1 cellular context compared by ENCODE assay signal in the genomic region with DNA sequence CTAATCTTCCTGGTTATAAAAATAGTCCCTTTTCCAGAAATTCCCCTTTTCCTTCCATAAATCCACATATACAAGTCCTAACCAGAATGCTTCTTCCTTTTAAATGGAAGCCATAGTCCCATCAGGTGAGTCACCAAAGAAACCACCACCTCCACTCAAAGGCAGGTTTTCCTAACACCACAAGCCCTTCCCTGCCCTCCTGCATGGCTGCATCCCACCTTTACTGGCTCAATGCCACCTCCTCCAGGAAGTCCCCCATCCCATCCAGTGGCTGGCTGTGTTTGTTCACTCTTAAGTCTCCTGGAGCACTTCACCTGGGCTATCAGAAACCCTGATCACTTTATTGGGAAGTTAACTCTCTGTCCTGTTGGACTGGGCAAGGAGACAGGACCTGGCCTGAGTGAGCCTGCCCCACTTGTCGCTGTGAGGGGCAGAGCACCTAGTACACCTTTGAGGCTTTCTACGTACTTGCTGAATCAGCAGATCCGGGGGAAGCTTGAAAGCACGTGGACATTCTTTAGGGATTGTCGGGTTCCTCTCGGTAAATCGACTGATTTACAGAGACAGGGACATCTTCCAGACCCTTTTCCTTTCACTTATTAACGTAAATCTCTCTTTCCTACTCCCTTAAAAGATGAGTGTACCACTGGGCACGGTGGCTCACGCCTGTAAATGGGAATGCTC.
TF ChIP-seq lines count a peak whose summit lies in the region.

No MANE protein-coding gene starts in this region.

TF ChIP-seq in HepG2, 621 proteins besides CTCF, POLR2A, EP300 and RAD21 (continued from another document):
- TF ChIP-seq ZNF652 (CRISPR knock-in tag; IDR thresholded peaks at IDR 0.05; ENCODE audit: borderline replicate concordance, low read depth), result no peak
- no peak for TF ChIP-seq FOXK2 (IDR thresholded peaks at IDR 0.05)
- no peak for TF ChIP-seq CEBPG (CRISPR knock-in tag; IDR thresholded peaks at IDR 0.05)
- TF ChIP-seq, protein P1, sequence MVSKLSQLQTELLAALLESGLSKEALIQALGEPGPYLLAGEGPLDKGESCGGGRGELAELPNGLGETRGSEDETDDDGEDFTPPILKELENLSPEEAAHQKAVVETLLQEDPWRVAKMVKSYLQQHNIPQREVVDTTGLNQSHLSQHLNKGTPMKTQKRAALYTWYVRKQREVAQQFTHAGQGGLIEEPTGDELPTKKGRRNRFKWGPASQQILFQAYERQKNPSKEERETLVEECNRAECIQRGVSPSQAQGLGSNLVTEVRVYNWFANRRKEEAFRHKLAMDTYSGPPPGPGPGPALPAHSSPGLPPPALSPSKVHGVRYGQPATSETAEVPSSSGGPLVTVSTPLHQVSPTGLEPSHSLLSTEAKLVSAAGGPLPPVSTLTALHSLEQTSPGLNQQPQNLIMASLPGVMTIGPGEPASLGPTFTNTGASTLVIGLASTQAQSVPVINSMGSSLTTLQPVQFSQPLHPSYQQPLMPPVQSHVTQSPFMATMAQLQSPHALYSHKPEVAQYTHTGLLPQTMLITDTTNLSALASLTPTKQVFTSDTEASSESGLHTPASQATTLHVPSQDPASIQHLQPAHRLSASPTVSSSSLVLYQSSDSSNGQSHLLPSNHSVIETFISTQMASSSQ (IDR thresholded peaks at IDR 0.05; ENCODE audit: low read depth), result no peak
- TF ChIP-seq, protein P1 (CRISPR knock-in tag; IDR thresholded peaks at IDR 0.05; ENCODE audit: borderline replicate concordance), result no peak
- TF ChIP-seq, protein P2, sequence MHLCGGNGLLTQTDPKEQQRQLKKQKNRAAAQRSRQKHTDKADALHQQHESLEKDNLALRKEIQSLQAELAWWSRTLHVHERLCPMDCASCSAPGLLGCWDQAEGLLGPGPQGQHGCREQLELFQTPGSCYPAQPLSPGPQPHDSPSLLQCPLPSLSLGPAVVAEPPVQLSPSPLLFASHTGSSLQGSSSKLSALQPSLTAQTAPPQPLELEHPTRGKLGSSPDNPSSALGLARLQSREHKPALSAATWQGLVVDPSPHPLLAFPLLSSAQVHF (CRISPR knock-in tag; IDR thresholded peaks at IDR 0.05), result no peak
- TF ChIP-seq, protein P3, sequence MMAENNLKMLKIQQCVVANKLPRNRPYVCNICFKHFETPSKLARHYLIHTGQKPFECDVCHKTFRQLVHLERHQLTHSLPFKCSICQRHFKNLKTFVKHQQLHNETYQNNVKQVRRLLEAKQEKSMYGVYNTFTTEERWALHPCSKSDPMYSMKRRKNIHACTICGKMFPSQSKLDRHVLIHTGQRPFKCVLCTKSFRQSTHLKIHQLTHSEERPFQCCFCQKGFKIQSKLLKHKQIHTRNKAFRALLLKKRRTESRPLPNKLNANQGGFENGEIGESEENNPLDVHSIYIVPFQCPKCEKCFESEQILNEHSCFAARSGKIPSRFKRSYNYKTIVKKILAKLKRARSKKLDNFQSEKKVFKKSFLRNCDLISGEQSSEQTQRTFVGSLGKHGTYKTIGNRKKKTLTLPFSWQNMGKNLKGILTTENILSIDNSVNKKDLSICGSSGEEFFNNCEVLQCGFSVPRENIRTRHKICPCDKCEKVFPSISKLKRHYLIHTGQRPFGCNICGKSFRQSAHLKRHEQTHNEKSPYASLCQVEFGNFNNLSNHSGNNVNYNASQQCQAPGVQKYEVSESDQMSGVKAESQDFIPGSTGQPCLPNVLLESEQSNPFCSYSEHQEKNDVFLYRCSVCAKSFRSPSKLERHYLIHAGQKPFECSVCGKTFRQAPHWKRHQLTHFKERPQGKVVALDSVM (CRISPR knock-in tag; IDR thresholded peaks at IDR 0.05), result no peak
- no peak for TF ChIP-seq ZNF205 (CRISPR knock-in tag; IDR thresholded peaks at IDR 0.05)
- TF ChIP-seq DMAP1 (CRISPR knock-in tag; IDR thresholded peaks at IDR 0.05), result no peak
- TF ChIP-seq MEIS2 (CRISPR knock-in tag; IDR thresholded peaks at IDR 0.05), result no peak
- no peak for TF ChIP-seq JDP2 (CRISPR knock-in tag; IDR thresholded peaks at IDR 0.05; ENCODE audit: borderline replicate concordance)
- TF ChIP-seq U2AF2 (IDR thresholded peaks at IDR 0.05; ENCODE audit: low read depth, low read length), result no peak
- TF ChIP-seq HIVEP1 (CRISPR knock-in tag; IDR thresholded peaks at IDR 0.05), result 0 out of 2 replicates have a peak, but pooled peaks have one; percentile 27
- no peak for TF ChIP-seq NRL (CRISPR knock-in tag; IDR thresholded peaks at IDR 0.05; ENCODE audit: borderline replicate concordance)
- TF ChIP-seq SIX4 (CRISPR knock-in tag; IDR thresholded peaks at IDR 0.05), result no peak
- no peak for TF ChIP-seq SNAPC2 (CRISPR knock-in tag; IDR thresholded peaks at IDR 0.05)
- no peak for TF ChIP-seq HMGA1 (CRISPR knock-in tag; conservative IDR thresholded peaks at IDR 0.05)
- no peak for TF ChIP-seq HES4 (CRISPR knock-in tag; IDR thresholded peaks at IDR 0.05; ENCODE audit: borderline replicate concordance)
- TF ChIP-seq MAFF (IDR thresholded peaks at IDR 0.05; ENCODE audit: low read depth, low read length), result peak; percentile 97
- TF ChIP-seq ZNF615 (CRISPR knock-in tag; IDR thresholded peaks at IDR 0.05; ENCODE audit: borderline replicate concordance), result no peak
- TF ChIP-seq, protein P4, sequence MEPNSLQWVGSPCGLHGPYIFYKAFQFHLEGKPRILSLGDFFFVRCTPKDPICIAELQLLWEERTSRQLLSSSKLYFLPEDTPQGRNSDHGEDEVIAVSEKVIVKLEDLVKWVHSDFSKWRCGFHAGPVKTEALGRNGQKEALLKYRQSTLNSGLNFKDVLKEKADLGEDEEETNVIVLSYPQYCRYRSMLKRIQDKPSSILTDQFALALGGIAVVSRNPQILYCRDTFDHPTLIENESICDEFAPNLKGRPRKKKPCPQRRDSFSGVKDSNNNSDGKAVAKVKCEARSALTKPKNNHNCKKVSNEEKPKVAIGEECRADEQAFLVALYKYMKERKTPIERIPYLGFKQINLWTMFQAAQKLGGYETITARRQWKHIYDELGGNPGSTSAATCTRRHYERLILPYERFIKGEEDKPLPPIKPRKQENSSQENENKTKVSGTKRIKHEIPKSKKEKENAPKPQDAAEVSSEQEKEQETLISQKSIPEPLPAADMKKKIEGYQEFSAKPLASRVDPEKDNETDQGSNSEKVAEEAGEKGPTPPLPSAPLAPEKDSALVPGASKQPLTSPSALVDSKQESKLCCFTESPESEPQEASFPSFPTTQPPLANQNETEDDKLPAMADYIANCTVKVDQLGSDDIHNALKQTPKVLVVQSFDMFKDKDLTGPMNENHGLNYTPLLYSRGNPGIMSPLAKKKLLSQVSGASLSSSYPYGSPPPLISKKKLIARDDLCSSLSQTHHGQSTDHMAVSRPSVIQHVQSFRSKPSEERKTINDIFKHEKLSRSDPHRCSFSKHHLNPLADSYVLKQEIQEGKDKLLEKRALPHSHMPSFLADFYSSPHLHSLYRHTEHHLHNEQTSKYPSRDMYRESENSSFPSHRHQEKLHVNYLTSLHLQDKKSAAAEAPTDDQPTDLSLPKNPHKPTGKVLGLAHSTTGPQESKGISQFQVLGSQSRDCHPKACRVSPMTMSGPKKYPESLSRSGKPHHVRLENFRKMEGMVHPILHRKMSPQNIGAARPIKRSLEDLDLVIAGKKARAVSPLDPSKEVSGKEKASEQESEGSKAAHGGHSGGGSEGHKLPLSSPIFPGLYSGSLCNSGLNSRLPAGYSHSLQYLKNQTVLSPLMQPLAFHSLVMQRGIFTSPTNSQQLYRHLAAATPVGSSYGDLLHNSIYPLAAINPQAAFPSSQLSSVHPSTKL (CRISPR knock-in tag; IDR thresholded peaks at IDR 0.05), result no peak
- TF ChIP-seq HHEX (CRISPR knock-in tag; IDR thresholded peaks at IDR 0.05), result no peak
- TF ChIP-seq ZNF850 (CRISPR knock-in tag; conservative IDR thresholded peaks at IDR 0.05), result no peak
- TF ChIP-seq ZFP62 (CRISPR knock-in tag; IDR thresholded peaks at IDR 0.05), result no peak
- peak; percentile 97 to 99 for TF ChIP-seq MAFK (conservative IDR thresholded peaks at IDR 0.05 in 1 of 2, IDR thresholded peaks at IDR 0.05 in 1 of 2; ENCODE audit: low read length in 2 of 2)
- no peak for TF ChIP-seq MXD4 (CRISPR knock-in tag; IDR thresholded peaks at IDR 0.05)
- TF ChIP-seq ZFP36 (IDR thresholded peaks at IDR 0.05; ENCODE audit: borderline replicate concordance, low read depth, low read length, partially characterized antibody), result peak; percentile 20
